ENCODE assay signal across 11 cellular contexts in genomic region chr5:150021491-150022162, GRCh38. TPM values are rescaled to one million over a fixed set of nuclear protein-coding genes. Genes with fewer than 3 reads are reported as not detected.
DNase-seq lines count a peak whose midpoint lies in the region; ATAC-seq and TF ChIP-seq lines count a peak whose summit lies in the region.
"Had no signal": no experiment of that assay in that cellular context is flagged by ENCODE, and none has a peak within 500 bp of the region (broad histone marks: within the 10 kb centered on the region; RNA-seq: fewer than 3 reads in every experiment).

No MANE protein-coding gene starts in this region.

- peaks cover 68% of the 10 kb centered on the region for H3K36me3 Mint-ChIP-seq in activated CD4-positive, alpha-beta memory T cell treated with anti-CD3 and anti-CD28 coated beads, Interleukin-2, amount 10 ng/mL, durations not matched to agents 7 days and 5 days (ENCODE audit: low read depth)

- TF ChIP-seq CTCF in cardiac muscle cell (IDR thresholded peaks at IDR 0.05; ENCODE audit: low read depth, low read length) (no peak), retinal pigment epithelial cell (conservative IDR thresholded peaks at IDR 0.05; ENCODE audit: low read depth, low read length) (no peak)

- DNase-seq in HK-2 (ENCODE audit: unreplicated experiment) (peak; percentile 46), cardiac muscle cell (ENCODE audit: low read depth in 1 of 2, low spot score in 1 of 2) (peak in 1 of 2 donors; percentile 67), retinal pigment epithelial cell (ENCODE audit: low read depth) (peak; percentile 71), NCI-H748 (lab: John Stamatoyannopoulos, UW; ENCODE audit: unreplicated experiment) (no peak)
- no peak for DNase-seq in activated CD4-positive, alpha-beta memory T cell treated with anti-CD3 and anti-CD28 coated beads, Interleukin-2, amount 10 ng/mL, durations not matched to agents 7 days and 5 days
- DNase-seq in stimulated activated CD4-positive, alpha-beta T cell treated with anti-CD3 and anti-CD28 coated beads, Interleukin-4, amount 100 ng/mL, for 24 hours = no peak
- DNase-seq: NCI-H1105, T-helper 9 cell had no signal

- peaks cover 29% of the 10 kb centered on the region for H3K36me3 ChIP-seq in cardiac muscle cell

- H3K9me3 Mint-ChIP-seq in activated CD4-positive, alpha-beta memory T cell treated with anti-CD3 and anti-CD28 coated beads, Interleukin-2, amount 10 ng/mL, durations not matched to agents 7 days and 5 days = no peaks in the 10 kb centered on the region

- H3K4me3 ChIP-seq in cardiac muscle cell (no peak overlapping the region), retinal pigment epithelial cell (ENCODE audit: low read length) (peak overlapping the region; percentile 6)
- H3K4me3 ChIP-seq: body of pancreas had no signal

- H3K27me3 ChIP-seq in cardiac muscle cell = no peaks in the 10 kb centered on the region
- H3K27me3 ChIP-seq: body of pancreas had no signal

- ATAC-seq in GM18511 (IDR thresholded peaks at IDR 0.05; ENCODE audit: unreplicated experiment) (no peak), GM21515 (IDR thresholded peaks at IDR 0.05; ENCODE audit: unreplicated experiment) (no peak)

- POLR2A ChIA-PET in activated CD4-positive, alpha-beta memory T cell treated with anti-CD3 and anti-CD28 coated beads, Interleukin-2, amount 10 ng/mL, durations not matched to agents 7 days and 5 days (lab: Charles Lee) = interaction anchor here (0.9 to 1.4 kb wide), 5 partner anchors 10 to 21 kb away, joined by 3 to 5 read pairs (median 3); partner anchors contain the start of genes HMGXB3 and TIGD6

- H3K4me1 Mint-ChIP-seq in activated CD4-positive, alpha-beta memory T cell treated with anti-CD3 and anti-CD28 coated beads, Interleukin-2, amount 10 ng/mL, durations not matched to agents 7 days and 5 days = peaks cover 20% of the 10 kb centered on the region

- H3K4me3 Mint-ChIP-seq in activated CD4-positive, alpha-beta memory T cell treated with anti-CD3 and anti-CD28 coated beads, Interleukin-2, amount 10 ng/mL, durations not matched to agents 7 days and 5 days = no peak overlapping the region

- H3K27ac Mint-ChIP-seq in activated CD4-positive, alpha-beta memory T cell treated with anti-CD3 and anti-CD28 coated beads, Interleukin-2, amount 10 ng/mL, durations not matched to agents 7 days and 5 days = peak overlapping the region; percentile 33

- no peaks in the 10 kb centered on the region for H3K27me3 Mint-ChIP-seq in activated CD4-positive, alpha-beta memory T cell treated with anti-CD3 and anti-CD28 coated beads, Interleukin-2, amount 10 ng/mL, durations not matched to agents 7 days and 5 days

- H3K27ac ChIP-seq in cardiac muscle cell = peak overlapping the region; percentile 92

- CTCF ChIA-PET in activated CD4-positive, alpha-beta memory T cell treated with anti-CD3 and anti-CD28 coated beads, Interleukin-2, amount 10 ng/mL, durations not matched to agents 7 days and 5 days (lab: Charles Lee) = interaction anchor here (1.1 to 1.8 kb wide), 4 partner anchors 13 to 197 kb away, joined by 3 to 5 read pairs (median 4); no protein-coding TSS in a partner anchor

- no peaks in the 10 kb centered on the region for H3K9me3 ChIP-seq in cardiac muscle cell (ENCODE audit: low read depth)
- H3K9me3 ChIP-seq: body of pancreas had no signal

- H3K4me1 ChIP-seq in cardiac muscle cell (ENCODE audit: low read depth) = peaks cover 38% of the 10 kb centered on the region

RNA-seq across cellular contexts. Expression of gene HMGXB3, which starts 21.1 kb away (rescaled TPM):
- total RNA-seq in activated CD4-positive, alpha-beta memory T cell treated with anti-CD3 and anti-CD28 coated beads, Interleukin-2, amount 10 ng/mL, durations not matched to agents 7 days and 5 days = 10 to 100 TPM; 41.6 to 44.1 TPM
- 27.8 and 51.0 TPM in 2 replicates for total RNA-seq in cardiac muscle cell
- polyA plus RNA-seq in cardiac muscle cell = 16.7 and 23.9 TPM in 2 replicates

RNA-seq across cellular contexts. Expression of gene TIGD6, which starts 21.2 kb away (rescaled TPM):
- total RNA-seq in activated CD4-positive, alpha-beta memory T cell treated with anti-CD3 and anti-CD28 coated beads, Interleukin-2, amount 10 ng/mL, durations not matched to agents 7 days and 5 days = 1 to 10 TPM; 2.0 to 2.3 TPM
- 3.5 and 7.6 TPM in 2 replicates for total RNA-seq in cardiac muscle cell
- polyA plus RNA-seq in cardiac muscle cell = 10.3 and 11.4 TPM in 2 replicates

Comparison
In these comparisons a context has a peak if more than half of its experiments do, and no peak if none do; other contexts are left out.
1. DNase-seq: peak in HK-2 (single experiment) and retinal pigment epithelial cell (single experiment); none in activated CD4-positive, alpha-beta memory T cell treated with anti-CD3 and anti-CD28 coated beads, Interleukin-2, amount 10 ng/mL, durations not matched to agents 7 days and 5 days (single experiment), stimulated activated CD4-positive, alpha-beta T cell treated with anti-CD3 and anti-CD28 coated beads, Interleukin-4, amount 100 ng/mL, for 24 hours (single experiment) and NCI-H748 (single experiment).